In genomic region chr5:171451421-171451820, GRCh38 we compare ENCODE assay signal across 9 cellular contexts. TPM values are rescaled to one million over a fixed set of nuclear protein-coding genes. Genes with fewer than 3 reads are reported as not detected.
DNase-seq lines count a peak whose midpoint lies in the region; ATAC-seq and TF ChIP-seq lines count a peak whose summit lies in the region.
"Had no signal": no experiment of that assay in that cellular context is flagged by ENCODE, and none has a peak within 500 bp of the region (broad histone marks: within the 10 kb centered on the region; RNA-seq: fewer than 3 reads in every experiment).

No MANE protein-coding gene starts in this region.

- no peaks in the 10 kb centered on the region for H3K4me1 ChIP-seq in muscle layer of colon (ENCODE audit: insufficient read depth, low read length)
- peaks cover 5 to 8% of the 10 kb centered on the region in 2 donors for H3K4me1 ChIP-seq in thoracic aorta (ENCODE audit: control insufficient read depth in 1 of 2, low read depth in 2 of 2)
- H3K4me1 ChIP-seq in ovary (ENCODE audit: insufficient read depth): peaks cover 4% of the 10 kb centered on the region

- H3K27me3 Mint-ChIP-seq in activated CD4-positive, alpha-beta T cell treated with anti-CD3 and anti-CD28 coated beads, Interleukin-2, amount 10 ng/mL, durations not matched to agents 7 days and 5 days: peaks cover 27% of the 10 kb centered on the region
- H3K27me3 Mint-ChIP-seq in chondrocyte (ENCODE audit: low read depth): peaks cover 7% of the 10 kb centered on the region

- ATAC-seq in thoracic aorta (ENCODE audit: insufficient number of reproducible peaks, low FRiP score, low read depth) (no peak), HG03139 (IDR thresholded peaks at IDR 0.05; ENCODE audit: unreplicated experiment) (no peak), left lobe of liver (no peak)

- peaks cover 3% of the 10 kb centered on the region for H3K4me1 Mint-ChIP-seq in activated CD4-positive, alpha-beta T cell treated with anti-CD3 and anti-CD28 coated beads, Interleukin-2, amount 10 ng/mL, durations not matched to agents 7 days and 5 days
- H3K4me1 Mint-ChIP-seq in chondrocyte (ENCODE audit: low read depth): peaks cover 15% of the 10 kb centered on the region

- CTCF ChIA-PET in activated CD4-positive, alpha-beta T cell treated with anti-CD3 and anti-CD28 coated beads, Interleukin-2, amount 10 ng/mL, durations not matched to agents 7 days and 5 days (lab: Charles Lee): no interaction called here

- H3K4me3 ChIP-seq in muscle layer of colon (ENCODE audit: low read depth in 1 of 2, low read length in 2 of 2): peak overlapping the region in 1 of 2 donors; percentile 16
- H3K4me3 ChIP-seq in thoracic aorta: peak overlapping the region; percentile 78
- H3K4me3 ChIP-seq in ovary: no peak overlapping the region

- TF ChIP-seq POLR2A in ovary (IDR thresholded peaks at IDR 0.05): no peak

- TF ChIP-seq EP300 in ovary (IDR thresholded peaks at IDR 0.05): no peak

- H3K27ac ChIP-seq in muscle layer of colon (ENCODE audit: low read depth, low read length) (peak overlapping the region; percentile 24), thoracic aorta (peak overlapping the region; percentile 72 to 81), ovary (peak overlapping the region in 1 of 2 donors; percentile 26)

- TF ChIP-seq CTCF in chondrocyte (IDR thresholded peaks at IDR 0.05) (no peak), thoracic aorta (IDR thresholded peaks at IDR 0.05) (no peak), ovary (IDR thresholded peaks at IDR 0.05) (no peak)

- POLR2A ChIA-PET in activated CD4-positive, alpha-beta T cell treated with anti-CD3 and anti-CD28 coated beads, Interleukin-2, amount 10 ng/mL, durations not matched to agents 7 days and 5 days (lab: Charles Lee): no interaction called here

- no peak overlapping the region for H3K9ac ChIP-seq in muscle layer of colon (ENCODE audit: low read length)

- peaks cover 0 to 5% of the 10 kb centered on the region in 2 donors for H3K27me3 ChIP-seq in muscle layer of colon (ENCODE audit: control insufficient read depth in 1 of 2, insufficient read depth in 2 of 2, low read length in 2 of 2)
- no peaks in the 10 kb centered on the region for H3K27me3 ChIP-seq in thoracic aorta (replicated peaks; ENCODE audit: insufficient read depth)
- H3K27me3 ChIP-seq in ovary: no peaks in the 10 kb centered on the region

- H3K9me3 ChIP-seq in muscle layer of colon (ENCODE audit: low read length) (no peaks in the 10 kb centered on the region), thoracic aorta (no peaks in the 10 kb centered on the region), ovary (no peaks in the 10 kb centered on the region)

- no peak for DNase-seq in activated CD4-positive, alpha-beta T cell treated with anti-CD3 and anti-CD28 coated beads, Interleukin-2, amount 10 ng/mL, durations not matched to agents 7 days and 5 days
- no peak for DNase-seq in activated CD4-positive, alpha-beta T cell treated with anti-CD3 and anti-CD28 coated beads, Interleukin-2, amount 50 U/mL, for 4 hours
- DNase-seq in chondrocyte (ENCODE audit: low spot score) (no peak), thoracic aorta (ENCODE audit: low spot score) (no peak), ovary (no peak), left lobe of liver (ENCODE audit: low spot score) (no peak)
- DNase-seq: NCI-H524 had no signal

- intact Hi-C loops in ovary (cut with DNase I): no loop called here

- H3K36me3 ChIP-seq in muscle layer of colon (ENCODE audit: insufficient read depth, low read length) (no peaks in the 10 kb centered on the region), thoracic aorta (no peaks in the 10 kb centered on the region), ovary (no peaks in the 10 kb centered on the region)

- no peaks in the 10 kb centered on the region for H3K9me3 Mint-ChIP-seq in activated CD4-positive, alpha-beta T cell treated with anti-CD3 and anti-CD28 coated beads, Interleukin-2, amount 10 ng/mL, durations not matched to agents 7 days and 5 days
- H3K9me3 Mint-ChIP-seq in chondrocyte (ENCODE audit: low read depth): no peaks in the 10 kb centered on the region

- no peak overlapping the region for H3K27ac Mint-ChIP-seq in activated CD4-positive, alpha-beta T cell treated with anti-CD3 and anti-CD28 coated beads, Interleukin-2, amount 10 ng/mL, durations not matched to agents 7 days and 5 days
- H3K27ac Mint-ChIP-seq in chondrocyte (ENCODE audit: unreplicated experiment): no peak overlapping the region

- 85 to 90% (median 89%) methylated on average over 17 of the region's 17 CpGs for WGBS in ovary, 3 donors

- no peaks in the 10 kb centered on the region for H3K36me3 Mint-ChIP-seq in activated CD4-positive, alpha-beta T cell treated with anti-CD3 and anti-CD28 coated beads, Interleukin-2, amount 10 ng/mL, durations not matched to agents 7 days and 5 days (ENCODE audit: low read depth)
- H3K36me3 Mint-ChIP-seq in chondrocyte (ENCODE audit: low read depth): peaks cover 2% of the 10 kb centered on the region

- peak overlapping the region; percentile 26 for H3K4me3 Mint-ChIP-seq in activated CD4-positive, alpha-beta T cell treated with anti-CD3 and anti-CD28 coated beads, Interleukin-2, amount 10 ng/mL, durations not matched to agents 7 days and 5 days
- H3K4me3 Mint-ChIP-seq in chondrocyte (ENCODE audit: unreplicated experiment): peak overlapping the region; percentile 35

RNA-seq across cellular contexts. Expression of gene FGF18, which starts 32.0 kb away (rescaled TPM):
- total RNA-seq in activated CD4-positive, alpha-beta T cell treated with anti-CD3 and anti-CD28 coated beads, Interleukin-2, amount 10 ng/mL, durations not matched to agents 7 days and 5 days: under 1 TPM; 0.10 to 0.12 TPM
- total RNA-seq in chondrocyte (1.7 to 18.1 TPM (median 2.1 TPM) in 3 replicates), thoracic aorta (1 to 10 TPM in 1 of 2 donors, under 1 TPM in 1; 0.81 to 1.6 TPM), ovary (1 to 10 TPM in 2 of 7 donors, under 1 TPM in 4, not detected in 1; 0.32 to 7.9 (median 0.74) TPM), left lobe of liver (not detected)
- polyA plus RNA-seq in ovary: under 1 TPM; 0.27 to 0.33 TPM
